27 cellular contexts compared by ENCODE assay signal in the genomic region with DNA sequence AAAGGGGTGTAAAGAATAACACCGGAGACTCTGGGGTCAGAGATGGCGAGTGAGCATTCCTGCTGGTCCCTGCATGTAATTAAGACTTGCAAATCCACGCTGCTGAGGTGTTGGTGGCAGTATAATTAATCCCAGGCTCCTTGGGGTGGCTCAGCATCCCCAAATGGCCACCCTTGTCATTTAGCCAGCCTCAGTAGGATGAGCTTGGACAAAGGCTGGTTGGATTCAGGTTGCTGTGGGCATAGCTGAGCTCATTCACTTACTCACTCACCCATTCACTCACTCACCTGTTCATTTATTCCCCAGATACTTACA.
DNase-seq lines count a peak whose midpoint lies in the region; ATAC-seq and TF ChIP-seq lines count a peak whose summit lies in the region.
"Had no signal": no experiment of that assay in that cellular context is flagged by ENCODE, and none has a peak within 500 bp of the region (broad histone marks: within the 10 kb centered on the region; RNA-seq: fewer than 3 reads in every experiment).

No MANE protein-coding gene starts in this region.

- no peak for TF ChIP-seq CTCF in endodermal cell (conservative IDR thresholded peaks at IDR 0.05)
- no peak for TF ChIP-seq CTCF in upper lobe of right lung (IDR thresholded peaks at IDR 0.05)

- CTCF ChIA-PET in CD4-positive, alpha-beta memory T cell (lab: Charles Lee; ENCODE audit: partially characterized antibody): no interaction called here

- H3K27me3 ChIP-seq in CD4-positive, alpha-beta memory T cell (ENCODE audit: insufficient read depth, low read length): no peaks in the 10 kb centered on the region
- H3K27me3 ChIP-seq in NT2/D1 (ENCODE audit: insufficient read depth, insufficient read length) (no peaks in the 10 kb centered on the region), endodermal cell (ENCODE audit: control insufficient read depth, insufficient read depth, low read length, poor library complexity, severe bottlenecking) (no peaks in the 10 kb centered on the region), neuron (ENCODE audit: insufficient read depth, low read length) (no peaks in the 10 kb centered on the region), upper lobe of right lung (no peaks in the 10 kb centered on the region)
- H3K27me3 ChIP-seq: right atrium auricular region had no signal

- no peaks in the 10 kb centered on the region for H3K36me3 Mint-ChIP-seq in CD4-positive, alpha-beta memory T cell
- no peaks in the 10 kb centered on the region for H3K36me3 Mint-ChIP-seq in endodermal cell (ENCODE audit: low read depth)

- peaks cover 3 to 6% (median 5%) of the 10 kb centered on the region in 4 donors for H3K4me1 Mint-ChIP-seq in CD4-positive, alpha-beta memory T cell
- peaks cover 3% of the 10 kb centered on the region for H3K4me1 Mint-ChIP-seq in endodermal cell

- H3K9ac ChIP-seq in NT2/D1 (ENCODE audit: insufficient read length, low read depth): peak overlapping the region; percentile 78
- H3K9ac ChIP-seq in endodermal cell (ENCODE audit: extremely low read depth, low read length, poor library complexity, severe bottlenecking): no peak overlapping the region
- H3K9ac ChIP-seq: SK-N-SH had no signal

- H3K9me3 ChIP-seq in CD4-positive, alpha-beta memory T cell (ENCODE audit: control insufficient read depth in 1 of 2, low read length in 2 of 2): no peaks in the 10 kb centered on the region
- peaks cover 13% of the 10 kb centered on the region for H3K9me3 ChIP-seq in NT2/D1 (ENCODE audit: insufficient read depth, low read length)
- H3K9me3 ChIP-seq in endodermal cell (ENCODE audit: control insufficient read depth, low read length): peaks cover 9% of the 10 kb centered on the region
- peaks cover 3% of the 10 kb centered on the region for H3K9me3 ChIP-seq in neuron (ENCODE audit: low read length)
- H3K9me3 ChIP-seq in upper lobe of right lung: no peaks in the 10 kb centered on the region
- H3K9me3 ChIP-seq: right atrium auricular region, SK-N-SH, stomach had no signal

- peaks cover 0 to 5% (median 0%) of the 10 kb centered on the region in 8 donors for H3K9me3 Mint-ChIP-seq in CD4-positive, alpha-beta memory T cell
- H3K9me3 Mint-ChIP-seq in endodermal cell: peaks cover 3% of the 10 kb centered on the region
- H3K9me3 Mint-ChIP-seq: activated T-cell treated with anti-CD3 and anti-CD28 coated beads, Interleukin-2, amount 50 U/mL, for 72 hours; dendritic cell treated with granulocyte-macrophage colony-stimulating factor and Interleukin-4, amounts not matched to agents 40 ng/mL and 50 ng/mL, for 4 days; neural crest cell; T-helper 1 cell treated with Interleukin-12 subunit alpha and Interleukin-12 subunit beta and Interleukin-4 antibody, amounts not matched to agents 30 μg/mL and 1 μg/mL, for 36 hours had no signal

- peak overlapping the region in 1 of 7 donors; percentile 13 for H3K27ac Mint-ChIP-seq in CD4-positive, alpha-beta memory T cell
- peak overlapping the region; percentile 84 for H3K27ac Mint-ChIP-seq in endodermal cell
- H3K27ac Mint-ChIP-seq: activated T-cell treated with anti-CD3 and anti-CD28 coated beads, Interleukin-2, amount 50 U/mL, for 72 hours; dendritic cell treated with granulocyte-macrophage colony-stimulating factor and Interleukin-4, amounts not matched to agents 40 ng/mL and 50 ng/mL, for 4 days; T-helper 1 cell treated with Interleukin-12 subunit alpha and Interleukin-12 subunit beta and Interleukin-4 antibody, amounts not matched to agents 30 μg/mL and 1 μg/mL, for 36 hours had no signal

- no peak overlapping the region for H3K27ac ChIP-seq in CD4-positive, alpha-beta memory T cell (ENCODE audit: low read depth, low read length)
- peak overlapping the region; percentile 24 for H3K27ac ChIP-seq in endodermal cell (ENCODE audit: low read depth, low read length)
- no peak overlapping the region for H3K27ac ChIP-seq in upper lobe of right lung
- H3K27ac ChIP-seq: heart right ventricle, right atrium auricular region, stomach had no signal

- no peak for DNase-seq in CD4-positive, alpha-beta memory T cell
- DNase-seq in NT2/D1 (ENCODE audit: low read depth, low spot score) (no peak), endodermal cell (no peak), NCI-H1105 treated with DMSO at 0.1 percent for 48 hours (lab: John Stamatoyannopoulos, UW) (no peak), upper lobe of right lung (no peak), SIG-M5 treated with dmso at 0.1 percent for 504 hours (lab: John Stamatoyannopoulos, UW; ENCODE audit: unreplicated experiment) (no peak)
- DNase-seq: activated CD4-positive, alpha-beta T cell treated with anti-CD3 and anti-CD28 coated beads, Interleukin-2, amount 50 U/mL, for 48 hours; activated CD4-positive, CD25-positive, alpha-beta regulatory T cell treated with anti-CD3 and anti-CD28 coated beads, Interleukin-2, amount 50 U/mL, for 72 hours; activated naive CD4-positive, alpha-beta T cell; activated T-cell treated with anti-CD3 and anti-CD28 coated beads, Interleukin-2, amount 50 U/mL, for 72 hours; Calu3; DMS79; foreskin melanocyte; GDM1; heart right ventricle; NCI-H1092 treated with DMSO at 0.1 percent for 48 hours; NCI-H1930; PC-3; SK-N-SH; stomach had no signal

- H3K27me3 Mint-ChIP-seq in CD4-positive, alpha-beta memory T cell: peaks cover 7 to 14% of the 10 kb centered on the region in 2 donors
- peaks cover 29% of the 10 kb centered on the region for H3K27me3 Mint-ChIP-seq in endodermal cell (ENCODE audit: insufficient read depth)

- ATAC-seq in upper lobe of right lung: no peak
- ATAC-seq: activated T-cell treated with anti-CD3 and anti-CD28 coated beads, Interleukin-2, amount 50 U/mL, for 72 hours; heart right ventricle; K562; PC-3 had no signal

- peak overlapping the region in 1 of 2 donors; percentile 9 for H3K4me3 ChIP-seq in CD4-positive, alpha-beta memory T cell (ENCODE audit: low read length in 2 of 2)
- H3K4me3 ChIP-seq in NT2/D1 (ENCODE audit: insufficient read length, low read depth) (no peak overlapping the region), endodermal cell (ENCODE audit: low read length) (no peak overlapping the region), neuron (ENCODE audit: low read length) (peak overlapping the region; percentile 1), upper lobe of right lung (no peak overlapping the region)
- H3K4me3 ChIP-seq: heart right ventricle, K562, right atrium auricular region, smooth muscle cell, stomach had no signal

- no peaks in the 10 kb centered on the region for H3K36me3 ChIP-seq in CD4-positive, alpha-beta memory T cell (ENCODE audit: insufficient read depth, low read length)
- H3K36me3 ChIP-seq in NT2/D1 (ENCODE audit: insufficient read depth, insufficient read length, low read length): no peaks in the 10 kb centered on the region
- no peaks in the 10 kb centered on the region for H3K36me3 ChIP-seq in endodermal cell (ENCODE audit: control insufficient read depth, insufficient read depth, low read length)
- H3K36me3 ChIP-seq in neuron (ENCODE audit: insufficient read depth, low read length): no peaks in the 10 kb centered on the region
- H3K36me3 ChIP-seq in upper lobe of right lung: no peaks in the 10 kb centered on the region
- H3K36me3 ChIP-seq: heart right ventricle, right atrium auricular region, stomach had no signal

- peak overlapping the region; percentile 37 for H2AFZ ChIP-seq in neuron (ENCODE audit: low read depth, low read length)

- H3K4me3 Mint-ChIP-seq in CD4-positive, alpha-beta memory T cell: peak overlapping the region in 6 of 8 donors; percentile 17 to 65 (median 46)
- H3K4me3 Mint-ChIP-seq in endodermal cell: no peak overlapping the region
- H3K4me3 Mint-ChIP-seq: activated T-cell treated with anti-CD3 and anti-CD28 coated beads, Interleukin-2, amount 50 U/mL, for 72 hours; dendritic cell treated with granulocyte-macrophage colony-stimulating factor and Interleukin-4, amounts not matched to agents 40 ng/mL and 50 ng/mL, for 4 days; neural crest cell; T-helper 1 cell treated with Interleukin-12 subunit alpha and Interleukin-12 subunit beta and Interleukin-4 antibody, amounts not matched to agents 30 μg/mL and 1 μg/mL, for 36 hours had no signal

- peaks cover 4% of the 10 kb centered on the region for H3K4me1 ChIP-seq in CD4-positive, alpha-beta memory T cell (ENCODE audit: insufficient read depth, low read length)
- peaks cover 7% of the 10 kb centered on the region for H3K4me1 ChIP-seq in NT2/D1 (ENCODE audit: insufficient read depth, insufficient read length)
- no peaks in the 10 kb centered on the region for H3K4me1 ChIP-seq in endodermal cell (ENCODE audit: control insufficient read depth, insufficient read depth, low read length)
- peaks cover 10% of the 10 kb centered on the region for H3K4me1 ChIP-seq in neuron (ENCODE audit: insufficient read depth, low read length)
- H3K4me1 ChIP-seq in upper lobe of right lung: no peaks in the 10 kb centered on the region
- H3K4me1 ChIP-seq: heart right ventricle, right atrium auricular region, stomach had no signal

- intact Hi-C loops in CD4-positive, alpha-beta memory T cell (cut with micrococcal nuclease): no loop called here
- intact Hi-C loops in upper lobe of right lung (cut with DNase I): no loop called here

- WGBS in endodermal cell (ENCODE audit: insufficient coverage in 1 of 2, insufficient read length in 1 of 2), 2 experiments: 10 to 18% methylated on average over 3 of the region's 3 CpGs

- POLR2A ChIA-PET in CD4-positive, alpha-beta memory T cell (lab: Charles Lee; ENCODE audit: partially characterized antibody): no interaction called here
